8 cellular contexts compared by ENCODE assay signal in genomic region chr2:96907405-96908041, GRCh38. TPM values are rescaled to one million over a fixed set of nuclear protein-coding genes. Genes with fewer than 3 reads are reported as not detected.
DNase-seq lines count a peak whose midpoint lies in the region; ATAC-seq and TF ChIP-seq lines count a peak whose summit lies in the region.

No MANE protein-coding gene starts in this region.

- intact Hi-C loops in right lobe of liver (cut with DNase I): no loop called here

- no peaks in the 10 kb centered on the region for H3K4me1 ChIP-seq in right lobe of liver

- no peaks in the 10 kb centered on the region for H3K27me3 ChIP-seq in right lobe of liver

- no peaks in the 10 kb centered on the region for H3K9me3 ChIP-seq in right lobe of liver

- ATAC-seq in right lobe of liver (peak; percentile 43 to 63 (median 60)), HG03378 (IDR thresholded peaks at IDR 0.05; ENCODE audit: unreplicated experiment) (no peak)

- no peak for TF ChIP-seq CTCF in right lobe of liver (IDR thresholded peaks at IDR 0.05)

- WGBS in right lobe of liver (ENCODE audit: insufficient coverage, low coverage, low lambda C conversion rate, missing lambda C conversion rate): 100% methylated on average over 1 of the region's 15 CpGs

- DNase-seq in NCI-H1092 (lab: John Stamatoyannopoulos, UW) (peak; percentile 44), ecto neural progenitor cell (ENCODE audit: low spot score) (peak; percentile 85), right lobe of liver (no peak), substantia nigra (lab: John Stamatoyannopoulos, UW) (peak in 40 of 49 donors; percentile 31 to 89 (median 72)), NCI-H2107 (lab: John Stamatoyannopoulos, UW) (no peak), NCI-H524 treated with DMSO at 0.1 percent for 48 hours (lab: John Stamatoyannopoulos, UW) (no peak)
- no peak for DNase-seq in activated naive CD4-positive, alpha-beta T cell treated with Interleukin-2 at 50 U/mL for 16 hours

- H3K4me3 ChIP-seq in right lobe of liver: no peak overlapping the region

- no peaks in the 10 kb centered on the region for H3K36me3 ChIP-seq in right lobe of liver

- TF ChIP-seq POLR2A in right lobe of liver (IDR thresholded peaks at IDR 0.05): no peak

- H3K27ac ChIP-seq in right lobe of liver: no peak overlapping the region
- peak overlapping the region; percentile 61 for H3K27ac ChIP-seq in substantia nigra (ENCODE audit: low read depth, low read length, poor library complexity, severe bottlenecking)

RNA-seq across cellular contexts. Expression of gene SEMA4C, which starts 37.6 kb away (rescaled TPM):
- total RNA-seq in right lobe of liver: 10 to 100 TPM; 11.9 to 18.9 (median 12.6) TPM

RNA-seq across cellular contexts. Expression of gene ANKRD39, which starts 49.7 kb away (rescaled TPM):
- total RNA-seq in right lobe of liver: 10 to 100 TPM in 3 of 6 experiments, 1 to 10 TPM in 3; 6.0 to 16.3 (median 9.7) TPM

Comparison
In these comparisons a context has a peak if more than half of its experiments do, and no peak if none do; other contexts are left out.
1. DNase-seq: peak in NCI-H1092 (single experiment), ecto neural progenitor cell (single experiment) and substantia nigra (40 of 49); none in right lobe of liver (0 of 3), NCI-H2107 (single experiment), NCI-H524 treated with DMSO at 0.1 percent for 48 hours (single experiment) and activated naive CD4-positive, alpha-beta T cell treated with Interleukin-2 at 50 U/mL for 16 hours (single experiment).